11 cellular contexts compared by ENCODE assay signal in genomic region chr7:105346593-105347322, GRCh38. TPM values are rescaled to one million over a fixed set of nuclear protein-coding genes. Genes with fewer than 3 reads are reported as not detected.
DNase-seq lines count a peak whose midpoint lies in the region; ATAC-seq and TF ChIP-seq lines count a peak whose summit lies in the region.
"Had no signal": no experiment of that assay in that cellular context is flagged by ENCODE, and none has a peak within 500 bp of the region (broad histone marks: within the 10 kb centered on the region; RNA-seq: fewer than 3 reads in every experiment).

No MANE protein-coding gene starts in this region.

- no peaks in the 10 kb centered on the region for H3K27me3 ChIP-seq in CD4-positive, alpha-beta T cell (ENCODE audit: control insufficient read depth, insufficient read depth, low read length)
- H3K27me3 ChIP-seq in HL-60 (ENCODE audit: insufficient read depth, poor library complexity, severe bottlenecking) = no peaks in the 10 kb centered on the region
- H3K27me3 ChIP-seq in esophagus squamous epithelium = no peaks in the 10 kb centered on the region
- no peaks in the 10 kb centered on the region for H3K27me3 ChIP-seq in breast epithelium

- peaks cover 74% of the 10 kb centered on the region for H3K4me1 Mint-ChIP-seq in CD4-positive, alpha-beta T cell (ENCODE audit: low read depth)
- peaks cover 46% of the 10 kb centered on the region for H3K4me1 Mint-ChIP-seq in T-helper 2 cell treated with Interferon-gamma antibody and Interleukin-4, amounts not matched to agents 5 μg/mL and 100 μg/mL, for 36 hours (ENCODE audit: low read depth)
- H3K4me1 Mint-ChIP-seq in naive B cell = peaks cover 39 to 86% (median 56%) of the 10 kb centered on the region in 3 donors

- TF ChIP-seq POLR2A in esophagus squamous epithelium (IDR thresholded peaks at IDR 0.05) = no peak
- TF ChIP-seq POLR2A in breast epithelium (IDR thresholded peaks at IDR 0.05) = no peak

- H3K4me3 ChIP-seq in HL-60 (replicated peaks; ENCODE audit: insufficient read depth, low read length) (no peak overlapping the region), esophagus squamous epithelium (no peak overlapping the region), breast epithelium (no peak overlapping the region)

- POLR2A ChIA-PET in CD4-positive, alpha-beta T cell (lab: Charles Lee) = interaction anchor here (0.6 to 2.0 kb wide), 8 partner anchors 9 to 329 kb away, joined by 3 to 11 read pairs (median 4); partner anchors contain the start of genes RINT1 and SRPK2

- intact Hi-C loops in CD4-positive, alpha-beta T cell (cut with DNase I, micrococcal nuclease) = no loop called here
- intact Hi-C loops in esophagus squamous epithelium (cut with DNase I) = loop anchor here (10.0 kb wide), 1 partner anchor 202 kb away; no protein-coding TSS in a partner anchor
- intact Hi-C loops in breast epithelium (cut with DNase I; ENCODE audit: low total_unique reads) = no loop called here

- H3K36me3 ChIP-seq in esophagus squamous epithelium (no peaks in the 10 kb centered on the region), breast epithelium (no peaks in the 10 kb centered on the region)

- WGBS in esophagus squamous epithelium, 2 donors = 87 to 95% methylated on average over 8 to 10 of the region's 10 CpGs

- H3K27ac Mint-ChIP-seq in CD4-positive, alpha-beta T cell = peak overlapping the region; percentile 79
- H3K27ac Mint-ChIP-seq in T-helper 2 cell treated with Interferon-gamma antibody and Interleukin-4, amounts not matched to agents 5 μg/mL and 100 μg/mL, for 36 hours = peak overlapping the region; percentile 55
- H3K27ac Mint-ChIP-seq in naive B cell = peak overlapping the region in 4 of 6 donors; percentile 66 to 79 (median 75)
- H3K27ac Mint-ChIP-seq: HFFc6 had no signal

- no peaks in the 10 kb centered on the region for H3K36me3 Mint-ChIP-seq in CD4-positive, alpha-beta T cell (ENCODE audit: low read depth)
- H3K36me3 Mint-ChIP-seq in T-helper 2 cell treated with Interferon-gamma antibody and Interleukin-4, amounts not matched to agents 5 μg/mL and 100 μg/mL, for 36 hours (ENCODE audit: low read depth) = no peaks in the 10 kb centered on the region
- no peaks in the 10 kb centered on the region for H3K36me3 Mint-ChIP-seq in naive B cell

- peak overlapping the region; percentile 75 for H3K4me3 Mint-ChIP-seq in CD4-positive, alpha-beta T cell
- peak overlapping the region; percentile 61 for H3K4me3 Mint-ChIP-seq in T-helper 2 cell treated with Interferon-gamma antibody and Interleukin-4, amounts not matched to agents 5 μg/mL and 100 μg/mL, for 36 hours
- peak overlapping the region in 5 of 8 donors; percentile 40 to 73 (median 53) for H3K4me3 Mint-ChIP-seq in naive B cell
- H3K4me3 Mint-ChIP-seq: HFFc6 had no signal

- peak; percentile 66 for ATAC-seq in CD4-positive, alpha-beta T cell (ENCODE audit: poor library complexity)
- ATAC-seq in naive B cell (ENCODE audit: low read depth in 2 of 2) = no peak
- ATAC-seq: left lobe of liver had no signal

- no peak overlapping the region for H3K27ac ChIP-seq in CD4-positive, alpha-beta T cell (ENCODE audit: low read depth, low read length)
- H3K27ac ChIP-seq in HL-60 (replicated peaks) (peak overlapping the region; percentile 36), esophagus squamous epithelium (no peak overlapping the region), breast epithelium (no peak overlapping the region)

- CTCF ChIA-PET in CD4-positive, alpha-beta T cell (lab: Charles Lee) = interaction anchor here (0.7 to 1.2 kb wide), 4 partner anchors 40 to 557 kb away, joined by 3 read pairs; no protein-coding TSS in a partner anchor

- H3K27me3 Mint-ChIP-seq in CD4-positive, alpha-beta T cell = no peaks in the 10 kb centered on the region
- H3K27me3 Mint-ChIP-seq in T-helper 2 cell treated with Interferon-gamma antibody and Interleukin-4, amounts not matched to agents 5 μg/mL and 100 μg/mL, for 36 hours (ENCODE audit: low read depth) = no peaks in the 10 kb centered on the region
- H3K27me3 Mint-ChIP-seq in naive B cell = no peaks in the 10 kb centered on the region

- TF ChIP-seq CTCF in CD4-positive, alpha-beta T cell (IDR thresholded peaks at IDR 0.05) = no peak
- TF ChIP-seq CTCF in HL-60 (IDR thresholded peaks at IDR 0.05; ENCODE audit: insufficient read depth, low read length) = no peak
- no peak for TF ChIP-seq CTCF in esophagus squamous epithelium (IDR thresholded peaks at IDR 0.05)
- no peak for TF ChIP-seq CTCF in breast epithelium (IDR thresholded peaks at IDR 0.05)

- H3K4me1 ChIP-seq in esophagus squamous epithelium = peaks cover 6 to 28% (median 7%) of the 10 kb centered on the region in 3 donors
- H3K4me1 ChIP-seq in breast epithelium = no peaks in the 10 kb centered on the region

- H3K9me3 ChIP-seq in CD4-positive, alpha-beta T cell (ENCODE audit: control insufficient read depth, low read length) = no peaks in the 10 kb centered on the region
- no peaks in the 10 kb centered on the region for H3K9me3 ChIP-seq in esophagus squamous epithelium
- H3K9me3 ChIP-seq in breast epithelium = no peaks in the 10 kb centered on the region

- H3K9me3 Mint-ChIP-seq in CD4-positive, alpha-beta T cell = no peaks in the 10 kb centered on the region
- no peaks in the 10 kb centered on the region for H3K9me3 Mint-ChIP-seq in T-helper 2 cell treated with Interferon-gamma antibody and Interleukin-4, amounts not matched to agents 5 μg/mL and 100 μg/mL, for 36 hours
- no peaks in the 10 kb centered on the region for H3K9me3 Mint-ChIP-seq in naive B cell
- H3K9me3 Mint-ChIP-seq: HFFc6 had no signal

- no peak for DNase-seq in CD4-positive, alpha-beta T cell
- DNase-seq in HL-60 (ENCODE audit: low read depth in 1 of 2, low spot score in 1 of 2) (peak; percentile 55 to 87), naive B cell (no peak), esophagus squamous epithelium (lab: John Stamatoyannopoulos, UW) (no peak), NCI-H446 (lab: John Stamatoyannopoulos, UW) (no peak), breast epithelium (ENCODE audit: low spot score in 2 of 2) (no peak)
- DNase-seq in T-helper 2 cell treated with Interferon-gamma antibody and Interleukin-4, amounts not matched to agents 5 μg/mL and 100 μg/mL, for 36 hours (ENCODE audit: low spot score) = no peak
- DNase-seq: anterior cingulate cortex; effector CD4-positive, alpha-beta T cell; HFFc6 had no signal

RNA-seq across cellular contexts. Expression of gene SRPK2, which starts 42.0 kb away (rescaled TPM):
- 10 to 100 TPM; 39.9 to 40.9 TPM for total RNA-seq in CD4-positive, alpha-beta T cell
- polyA plus RNA-seq in naive B cell (ENCODE audit: low read depth in 6 of 6) = 10 to 100 TPM; 50.6 to 65.5 (median 56.1) TPM
- total RNA-seq in esophagus squamous epithelium (10 to 100 TPM; 21.5 to 35.1 (median 29.2) TPM), breast epithelium (10 to 100 TPM; 44.6 to 68.2 (median 60.6) TPM)

Comparison
In these comparisons a context has a peak if more than half of its experiments do, and no peak if none do; other contexts are left out.
1. DNase-seq: peak in HL-60 (2 of 2); none in CD4-positive, alpha-beta T cell (0 of 10), T-helper 2 cell treated with Interferon-gamma antibody and Interleukin-4, amounts not matched to agents 5 μg/mL and 100 μg/mL, for 36 hours (single experiment), naive B cell (single experiment), esophagus squamous epithelium (single experiment), NCI-H446 (0 of 2) and breast epithelium (0 of 2).
2. Peak in every context shown above with its lines, with median percentiles within 50 percentile points of each other: H3K27ac Mint-ChIP-seq and H3K4me3 Mint-ChIP-seq.